ENCODE assay signal across 8 cellular contexts in genomic region chr15:63553388-63553791, GRCh38. TPM values are rescaled to one million over a fixed set of nuclear protein-coding genes. Genes with fewer than 3 reads are reported as not detected.
DNase-seq lines count a peak whose midpoint lies in the region; FAIRE-seq and TF ChIP-seq lines count a peak whose summit lies in the region.

No MANE protein-coding gene starts in this region.

- peak; percentile 96 for FAIRE-seq in islet of Langerhans (lab: Jason Lieb, UNC)

- H3K9me3 Mint-ChIP-seq in endothelial cell (ENCODE audit: unreplicated experiment), result no peaks in the 10 kb centered on the region

- peak; percentile 51 for DNase-seq in HFF-Myc (ENCODE audit: extremely low read depth, low read depth)
- DNase-seq in astrocyte of the hippocampus (ENCODE audit: low read depth, low spot score), result peak; percentile 91
- DNase-seq in stromal cell of bone marrow (ENCODE audit: low read depth), result peak; percentile 92
- no peak for DNase-seq in D341Med (ENCODE audit: low spot score)
- no peak for DNase-seq in endothelial cell (ENCODE audit: low spot score)
- DNase-seq in NCI-H1436 treated with DMSO at 0.1 percent for 48 hours (lab: John Stamatoyannopoulos, UW), result no peak

- no peaks in the 10 kb centered on the region for H3K27me3 ChIP-seq in ACC112 (ENCODE audit: insufficient read depth, low read length)

- TF ChIP-seq CTCF in HFF-Myc (IDR thresholded peaks at IDR 0.05; ENCODE audit: low read depth, low read length, missing control alignments) (no peak), endothelial cell (IDR thresholded peaks at IDR 0.05; ENCODE audit: unreplicated experiment) (no peak)

- H3K36me3 Mint-ChIP-seq in endothelial cell (ENCODE audit: low read depth, unreplicated experiment), result peaks cover 7% of the 10 kb centered on the region

- peak overlapping the region; percentile 69 for H3K4me3 ChIP-seq in ACC112 (ENCODE audit: low read depth, low read length)
- H3K4me3 ChIP-seq in HFF-Myc (replicated peaks; ENCODE audit: low read depth, low read length), result no peak overlapping the region

- H3K27ac Mint-ChIP-seq in endothelial cell (ENCODE audit: unreplicated experiment), result no peak overlapping the region

- peak overlapping the region; percentile 87 for H3K27ac ChIP-seq in ACC112 (ENCODE audit: low read depth, low read length)

- H2AFZ ChIP-seq in ACC112 (ENCODE audit: low read length, unreplicated experiment), result peak overlapping the region; percentile 47

- peaks cover 5% of the 10 kb centered on the region for H3K4me1 Mint-ChIP-seq in endothelial cell (ENCODE audit: unreplicated experiment)

- H3K36me3 ChIP-seq in ACC112 (ENCODE audit: insufficient read depth, low read length), result peaks cover 7% of the 10 kb centered on the region; the same call in 1 of the 2 replicates

- H3K4me1 ChIP-seq in ACC112 (ENCODE audit: control insufficient read depth, insufficient read depth, low read length, unreplicated experiment), result peaks cover 32% of the 10 kb centered on the region

- H3K4me3 Mint-ChIP-seq in endothelial cell (ENCODE audit: unreplicated experiment), result no peak overlapping the region

- peaks cover 2% of the 10 kb centered on the region for H3K27me3 Mint-ChIP-seq in endothelial cell (ENCODE audit: unreplicated experiment)

- peaks cover 12% of the 10 kb centered on the region for H3K79me2 ChIP-seq in ACC112 (ENCODE audit: control insufficient read depth, insufficient read depth, low read length, unreplicated experiment)

RNA-seq across cellular contexts. Expression of gene FBXL22, which starts 43.8 kb away (rescaled TPM):
- 0.31 TPM for total RNA-seq in endothelial cell (ENCODE audit: unreplicated experiment)

RNA-seq across cellular contexts. Expression of gene USP3, which starts 49.0 kb away (rescaled TPM):
- total RNA-seq in endothelial cell (ENCODE audit: unreplicated experiment), result 33.5 TPM

Comparison
In these comparisons a context has a peak if more than half of its experiments do, and no peak if none do; other contexts are left out.
1. DNase-seq: peak in HFF-Myc (single experiment), astrocyte of the hippocampus (single experiment) and stromal cell of bone marrow (single experiment); none in D341Med (single experiment), endothelial cell (single experiment) and NCI-H1436 treated with DMSO at 0.1 percent for 48 hours (single experiment).